Comparison of ENCODE assay signal across 1 cellular context in the genomic region with DNA sequence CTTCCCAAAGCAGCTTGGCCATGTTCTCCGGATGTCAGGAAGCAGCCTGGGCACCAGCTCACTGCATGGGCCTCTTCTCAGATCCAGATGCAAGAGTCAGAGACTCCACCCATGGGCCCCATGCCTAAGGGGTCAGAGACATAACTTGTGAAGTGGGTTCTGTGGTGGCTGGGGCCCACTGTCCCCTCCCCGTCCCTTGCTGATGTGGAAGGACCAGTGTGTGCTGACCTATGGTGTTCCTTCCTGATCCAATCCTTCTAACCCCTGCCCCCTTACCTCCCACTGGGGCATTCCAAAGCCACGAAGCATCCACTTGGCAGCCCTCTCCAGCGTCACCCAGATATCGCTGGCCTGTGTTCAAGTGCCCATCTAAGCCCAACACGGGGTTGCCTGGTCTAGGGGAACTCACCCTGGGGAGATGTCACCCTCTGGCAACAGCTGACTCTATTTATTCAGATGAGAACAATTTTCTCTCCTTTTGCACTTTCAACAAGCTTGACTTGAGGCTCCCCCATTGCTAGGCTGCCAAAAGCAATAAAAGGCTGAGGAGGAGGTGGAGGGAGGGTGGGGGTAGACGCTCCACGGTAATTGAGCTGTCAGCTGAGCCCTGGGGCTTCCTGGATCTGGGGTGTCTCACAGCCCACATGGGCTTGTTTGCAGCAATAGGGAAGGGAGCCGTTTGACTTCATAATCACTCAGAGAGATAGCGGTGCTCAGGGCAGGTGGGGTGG.
TF ChIP-seq lines count a peak whose summit lies in the region.

No MANE protein-coding gene starts in this region.

TF ChIP-seq in HEK293, 187 proteins besides CTCF, POLR2A, EP300 and RAD21 (continued from another document):
- peak; percentile 64 for TF ChIP-seq ZNF398 (tag by site-specific recombination; IDR thresholded peaks at IDR 0.05)
- no peak for TF ChIP-seq ZNF132 (tag by site-specific recombination; IDR thresholded peaks at IDR 0.05; ENCODE audit: borderline replicate concordance)
- no peak for TF ChIP-seq ZNF747 (tag by site-specific recombination; IDR thresholded peaks at IDR 0.05)
- TF ChIP-seq ZNF211 (tag by site-specific recombination; IDR thresholded peaks at IDR 0.05; ENCODE audit: low read depth), result no peak
- TF ChIP-seq ZNF555 (tag by site-specific recombination; conservative IDR thresholded peaks at IDR 0.05), result no peak
- TF ChIP-seq GLIS1 (tag by site-specific recombination; IDR thresholded peaks at IDR 0.05), result peak; percentile 32; the same call in 1 of the 2 replicates
- peak; percentile 44; the same call in 1 of the 2 replicates for TF ChIP-seq EGR2 (tag by site-specific recombination; IDR thresholded peaks at IDR 0.05; ENCODE audit: low read depth)
- TF ChIP-seq ZNF776 (tag by site-specific recombination; IDR thresholded peaks at IDR 0.05; ENCODE audit: borderline replicate concordance), result no peak
- TF ChIP-seq, protein P1, sequence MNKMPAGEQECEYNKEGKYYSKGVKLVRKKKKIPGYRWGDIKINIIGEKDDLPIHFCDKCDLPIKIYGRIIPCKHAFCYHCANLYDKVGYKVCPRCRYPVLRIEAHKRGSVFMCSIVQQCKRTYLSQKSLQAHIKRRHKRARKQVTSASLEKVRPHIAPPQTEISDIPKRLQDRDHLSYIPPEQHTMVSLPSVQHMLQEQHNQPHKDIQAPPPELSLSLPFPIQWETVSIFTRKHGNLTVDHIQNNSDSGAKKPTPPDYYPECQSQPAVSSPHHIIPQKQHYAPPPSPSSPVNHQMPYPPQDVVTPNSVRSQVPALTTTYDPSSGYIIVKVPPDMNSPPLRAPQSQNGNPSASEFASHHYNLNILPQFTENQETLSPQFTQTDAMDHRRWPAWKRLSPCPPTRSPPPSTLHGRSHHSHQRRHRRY (tag by site-specific recombination; IDR thresholded peaks at IDR 0.05), result no peak
- TF ChIP-seq, protein P2, sequence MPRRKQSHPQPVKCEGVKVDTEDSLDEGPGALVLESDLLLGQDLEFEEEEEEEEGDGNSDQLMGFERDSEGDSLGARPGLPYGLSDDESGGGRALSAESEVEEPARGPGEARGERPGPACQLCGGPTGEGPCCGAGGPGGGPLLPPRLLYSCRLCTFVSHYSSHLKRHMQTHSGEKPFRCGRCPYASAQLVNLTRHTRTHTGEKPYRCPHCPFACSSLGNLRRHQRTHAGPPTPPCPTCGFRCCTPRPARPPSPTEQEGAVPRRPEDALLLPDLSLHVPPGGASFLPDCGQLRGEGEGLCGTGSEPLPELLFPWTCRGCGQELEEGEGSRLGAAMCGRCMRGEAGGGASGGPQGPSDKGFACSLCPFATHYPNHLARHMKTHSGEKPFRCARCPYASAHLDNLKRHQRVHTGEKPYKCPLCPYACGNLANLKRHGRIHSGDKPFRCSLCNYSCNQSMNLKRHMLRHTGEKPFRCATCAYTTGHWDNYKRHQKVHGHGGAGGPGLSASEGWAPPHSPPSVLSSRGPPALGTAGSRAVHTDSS (tag by site-specific recombination; IDR thresholded peaks at IDR 0.05), result no peak
- TF ChIP-seq PRDM1 (tag by site-specific recombination; IDR thresholded peaks at IDR 0.05), result no peak
TF ChIP-seq in HEK293: peak in this region for 4.
